21 cellular contexts compared by ENCODE assay signal in genomic region chr4:158111241-158111640, GRCh38.
"Had no signal": no experiment of that assay in that cellular context is flagged by ENCODE, and none has a peak within 500 bp of the region (broad histone marks: within the 10 kb centered on the region; RNA-seq: fewer than 3 reads in every experiment).

No MANE protein-coding gene starts in this region.

- H3K27me3 ChIP-seq: ovary, stomach, vagina had no signal

- H3K9me3 ChIP-seq: ovary, psoas muscle, stomach, vagina had no signal

- H3K36me3 ChIP-seq: ovary, stomach, vagina had no signal

- H3K27ac Mint-ChIP-seq: activated CD4-positive, alpha-beta T cell treated with anti-CD3 and anti-CD28 coated beads for 36 hours; activated naive CD4-positive, alpha-beta T cell treated with anti-CD3 and anti-CD28 coated beads, Interleukin-2, amount 50 U/mL, for 72 hours; activated T-helper 1 cell treated with anti-CD3 and anti-CD28 coated beads, Interleukin-12 subunit alpha, Interleukin-12 subunit beta, Interleukin-2, Interleukin-4 antibody, amounts not matched to agents 30 ng/mL and 10 ng/mL and 1 ng/mL, durations not matched to agents 14 hours and 24 hours and 36 hours; naive thymus-derived CD4-positive, alpha-beta T cell; T-helper 1 cell treated with Interleukin-12 subunit alpha and Interleukin-12 subunit beta and Interleukin-4 antibody, amounts not matched to agents 30 μg/mL and 1 μg/mL, for 36 hours had no signal

- H3K9me3 Mint-ChIP-seq: activated T-helper 1 cell treated with anti-CD3 and anti-CD28 coated beads, Interleukin-12 subunit alpha, Interleukin-12 subunit beta, Interleukin-2, Interleukin-4 antibody, amounts not matched to agents 30 ng/mL and 10 ng/mL and 1 ng/mL, durations not matched to agents 14 hours and 24 hours and 36 hours; T-helper 1 cell treated with Interleukin-12 subunit alpha and Interleukin-12 subunit beta and Interleukin-4 antibody, amounts not matched to agents 30 μg/mL and 1 μg/mL, for 36 hours had no signal

- H3K4me3 Mint-ChIP-seq: activated CD4-positive, alpha-beta T cell treated with anti-CD3 and anti-CD28 coated beads for 36 hours; activated T-helper 1 cell treated with anti-CD3 and anti-CD28 coated beads, Interleukin-12 subunit alpha, Interleukin-12 subunit beta, Interleukin-2, Interleukin-4 antibody, amounts not matched to agents 30 ng/mL and 10 ng/mL and 1 ng/mL, durations not matched to agents 14 hours and 24 hours and 36 hours; central memory CD8-positive, alpha-beta T cell; naive thymus-derived CD4-positive, alpha-beta T cell; T-helper 1 cell treated with Interleukin-12 subunit alpha and Interleukin-12 subunit beta and Interleukin-4 antibody, amounts not matched to agents 30 μg/mL and 1 μg/mL, for 36 hours had no signal

- ATAC-seq: activated CD4-positive, alpha-beta T cell treated with anti-CD3 and anti-CD28 coated beads for 36 hours; activated naive CD4-positive, alpha-beta T cell treated with anti-CD3 and anti-CD28 coated beads, Interleukin-2, amount 50 U/mL, for 72 hours; esophagus mucosa; naive thymus-derived CD4-positive, alpha-beta T cell; psoas muscle; right cardiac atrium had no signal

- H3K4me1 Mint-ChIP-seq: activated CD4-positive, alpha-beta T cell treated with anti-CD3 and anti-CD28 coated beads for 36 hours; central memory CD8-positive, alpha-beta T cell; naive thymus-derived CD4-positive, alpha-beta T cell had no signal

- H3K4me1 ChIP-seq: psoas muscle, vagina had no signal

- H3K4me3 ChIP-seq: ovary, psoas muscle, skin epidermis, stomach, vagina had no signal

- H3K27me3 Mint-ChIP-seq: central memory CD8-positive, alpha-beta T cell had no signal

- DNase-seq: activated CD4-positive, alpha-beta T cell treated with anti-CD3 and anti-CD28 coated beads for 36 hours; activated CD4-positive, alpha-beta T cell treated with anti-CD3 and anti-CD28 coated beads, Interleukin-2, amount 50 U/mL, for 48 hours; activated gamma-delta T cell treated with Interleukin-2 at 50 U/mL for 16 hours; activated T-cell treated with anti-CD3 and anti-CD28 coated beads for 4 hours; cortex of kidney; effector CD4-positive, alpha-beta T cell; mesendoderm; naive thymus-derived CD4-positive, alpha-beta T cell; ovary; psoas muscle; right cardiac atrium; stomach; trophoblast cell had no signal

- FAIRE-seq: frontal cortex had no signal
